8 cellular contexts compared by ENCODE assay signal in genomic region chr7:77536413-77537135, GRCh38. TPM values are rescaled to one million over a fixed set of nuclear protein-coding genes. Genes with fewer than 3 reads are reported as not detected.
A peak's percentile ranks its signal among the peaks of the same experiment; 100 is the strongest.
DNase-seq lines count a peak whose midpoint lies in the region; ATAC-seq and TF ChIP-seq lines count a peak whose summit lies in the region.

No MANE protein-coding gene starts in this region.

- no peak for TF ChIP-seq EP300 in suprapubic skin (IDR thresholded peaks at IDR 0.05)

- DNase-seq in GM10266 (ENCODE audit: extremely low spot score) (peak; percentile 100), NCI-H1048 (lab: John Stamatoyannopoulos, UW) (peak; percentile 88), SK-N-DZ (ENCODE audit: low spot score) (peak; percentile 95), globus pallidus (ENCODE audit: low spot score) (peak; percentile 98), occipital lobe (lab: John Stamatoyannopoulos, UW) (peak; percentile 98), suprapubic skin (ENCODE audit: low spot score in 2 of 2) (peak; percentile 97 to 98)
- DNase-seq in activated naive CD4-positive, alpha-beta T cell treated with anti-CD3 and anti-CD28 coated beads, Interleukin-2, amount 50 U/mL, for 16 hours, result peak; percentile 98

- H3K4me1 ChIP-seq in suprapubic skin, result peaks cover 24% of the 10 kb centered on the region

- H3K27ac ChIP-seq in suprapubic skin, result peak overlapping the region; percentile 94

- ATAC-seq in HG02610 (IDR thresholded peaks at IDR 0.05; ENCODE audit: unreplicated experiment), result peak; percentile 96

- peak overlapping the region; percentile 85 for H3K4me3 ChIP-seq in suprapubic skin

- H3K9me3 ChIP-seq in suprapubic skin, result no peaks in the 10 kb centered on the region

- no peaks in the 10 kb centered on the region for H3K36me3 ChIP-seq in suprapubic skin

- H3K27me3 ChIP-seq in suprapubic skin, result no peaks in the 10 kb centered on the region

- 1% methylated on average over 19 of the region's 58 CpGs for WGBS in suprapubic skin

- TF ChIP-seq CTCF in GM10266 (IDR thresholded peaks at IDR 0.05; ENCODE audit: control insufficient read depth, insufficient read depth, low read depth, missing control alignments) (no peak), suprapubic skin (IDR thresholded peaks at IDR 0.05) (no peak)

- peak in 1 of 2 donors; percentile 67 for TF ChIP-seq POLR2A in suprapubic skin (IDR thresholded peaks at IDR 0.05)

RNA-seq across cellular contexts. Expression of gene PTPN12, which starts 0.5 kb away (rescaled TPM):
- 22.3 and 22.6 TPM in 2 replicates for polyA plus RNA-seq in SK-N-DZ (2014; cell fraction: cytosol; rRNA removed)
- polyA plus RNA-seq in SK-N-DZ (2014; cell fraction: nucleus; rRNA removed), result 28.7 and 45.2 TPM in 2 replicates
- total RNA-seq in occipital lobe (136 TPM), suprapubic skin (100 to 1,000 TPM in 2 of 4 donors, 10 to 100 TPM in 2; 64.6 to 130 (median 95.5) TPM)

Comparison
In these comparisons a context has a peak if more than half of its experiments do, and no peak if none do; other contexts are left out.
1. Peak in every context shown above with its lines: DNase-seq, ATAC-seq, H3K4me3 ChIP-seq and H3K27ac ChIP-seq.